ENCODE assay signal across 1 cellular context in genomic region chr22:30880181-30880601, GRCh38.
TF ChIP-seq lines count a peak whose summit lies in the region.

No MANE protein-coding gene starts in this region.

TF ChIP-seq in HepG2, 621 proteins besides CTCF, POLR2A, EP300 and RAD21:
- no peak for TF ChIP-seq KLF13 (CRISPR knock-in tag; IDR thresholded peaks at IDR 0.05)
- TF ChIP-seq SKI (IDR thresholded peaks at IDR 0.05; ENCODE audit: partially characterized antibody) = no peak
- TF ChIP-seq TBP (CRISPR knock-in tag; IDR thresholded peaks at IDR 0.05) = no peak
- TF ChIP-seq TRIM24 (CRISPR knock-in tag; IDR thresholded peaks at IDR 0.05) = no peak
- TF ChIP-seq ZNF501 (CRISPR knock-in tag; IDR thresholded peaks at IDR 0.05) = no peak
- TF ChIP-seq NFIC (IDR thresholded peaks at IDR 0.05; ENCODE audit: low read length) = no peak
- no peak for TF ChIP-seq REXO4 (CRISPR knock-in tag; IDR thresholded peaks at IDR 0.05; ENCODE audit: borderline replicate concordance)
- TF ChIP-seq CENPT (CRISPR knock-in tag; IDR thresholded peaks at IDR 0.05; ENCODE audit: low read depth) = no peak
- no peak for TF ChIP-seq ZFP90 (CRISPR knock-in tag; IDR thresholded peaks at IDR 0.05; ENCODE audit: borderline replicate concordance)
- no peak for TF ChIP-seq AFF4 (CRISPR knock-in tag; IDR thresholded peaks at IDR 0.05)
- no peak for TF ChIP-seq NFYB (CRISPR knock-in tag; IDR thresholded peaks at IDR 0.05)
- TF ChIP-seq SAP130 (CRISPR knock-in tag; IDR thresholded peaks at IDR 0.05; ENCODE audit: low read depth) = no peak
- no peak for TF ChIP-seq CEBPG (CRISPR knock-in tag; IDR thresholded peaks at IDR 0.05)
- TF ChIP-seq ZNF362 (CRISPR knock-in tag; IDR thresholded peaks at IDR 0.05; ENCODE audit: borderline replicate concordance) = no peak
- TF ChIP-seq NCOR1 (IDR thresholded peaks at IDR 0.05; ENCODE audit: borderline replicate concordance, low read length) = no peak
- no peak for TF ChIP-seq ZSCAN22 (CRISPR knock-in tag; IDR thresholded peaks at IDR 0.05)
- no peak for TF ChIP-seq SNAPC2 (CRISPR knock-in tag; IDR thresholded peaks at IDR 0.05)
